ENCODE assay signal across 8 cellular contexts in genomic region chr12:92466391-92467305, GRCh38.
DNase-seq lines count a peak whose midpoint lies in the region; ATAC-seq and TF ChIP-seq lines count a peak whose summit lies in the region.

No MANE protein-coding gene starts in this region.

- TF ChIP-seq CTCF in foreskin keratinocyte (conservative IDR thresholded peaks at IDR 0.05) = no peak

- peak overlapping the region; percentile 5 for H3K27ac Mint-ChIP-seq in activated naive CD8-positive, alpha-beta T cell treated with anti-CD3 and anti-CD28 coated beads for 36 hours
- no peak overlapping the region for H3K27ac Mint-ChIP-seq in activated T-helper 1 cell treated with anti-CD3 and anti-CD28 coated beads, Interleukin-12 subunit alpha, Interleukin-12 subunit beta, Interleukin-2, Interleukin-4 antibody, amounts not matched to agents 30 ng/mL and 10 ng/mL and 1 ng/mL, durations not matched to agents 14 hours and 24 hours and 36 hours

- H3K4me3 Mint-ChIP-seq in activated naive CD8-positive, alpha-beta T cell treated with anti-CD3 and anti-CD28 coated beads for 36 hours = no peak overlapping the region
- no peak overlapping the region for H3K4me3 Mint-ChIP-seq in activated T-helper 1 cell treated with anti-CD3 and anti-CD28 coated beads, Interleukin-12 subunit alpha, Interleukin-12 subunit beta, Interleukin-2, Interleukin-4 antibody, amounts not matched to agents 30 ng/mL and 10 ng/mL and 1 ng/mL, durations not matched to agents 14 hours and 24 hours and 36 hours

- H3K27ac ChIP-seq in mucosa of rectum (ENCODE audit: low read depth in 2 of 2, low read length in 2 of 2) = peak overlapping the region; percentile 43 to 72
- H3K27ac ChIP-seq in foreskin keratinocyte = no peak overlapping the region

- intact Hi-C loops in activated T-helper 1 cell treated with anti-CD3 and anti-CD28 coated beads, Interleukin-12 subunit alpha, Interleukin-12 subunit beta, Interleukin-2, Interleukin-4 antibody, amounts not matched to agents 30 ng/mL and 10 ng/mL and 1 ng/mL, durations not matched to agents 14 hours and 24 hours and 36 hours (cut with micrococcal nuclease) = no loop called here

- no peaks in the 10 kb centered on the region for H3K9me3 ChIP-seq in mucosa of rectum (ENCODE audit: control insufficient read depth in 2 of 2, low read length in 2 of 2)

- H3K4me1 Mint-ChIP-seq in activated naive CD8-positive, alpha-beta T cell treated with anti-CD3 and anti-CD28 coated beads for 36 hours = peaks cover 49% of the 10 kb centered on the region
- H3K4me1 Mint-ChIP-seq in activated T-helper 1 cell treated with anti-CD3 and anti-CD28 coated beads, Interleukin-12 subunit alpha, Interleukin-12 subunit beta, Interleukin-2, Interleukin-4 antibody, amounts not matched to agents 30 ng/mL and 10 ng/mL and 1 ng/mL, durations not matched to agents 14 hours and 24 hours and 36 hours (ENCODE audit: low read depth) = peaks cover 39% of the 10 kb centered on the region

- DNase-seq in AG08396 (ENCODE audit: low spot score) = peak; percentile 12
- no peak for DNase-seq in activated naive CD8-positive, alpha-beta T cell treated with anti-CD3 and anti-CD28 coated beads for 36 hours
- DNase-seq in foreskin keratinocyte = no peak
- DNase-seq in activated T-helper 1 cell treated with anti-CD3 and anti-CD28 coated beads, Interleukin-12 subunit alpha, Interleukin-12 subunit beta, Interleukin-2, Interleukin-4 antibody, amounts not matched to agents 30 ng/mL and 10 ng/mL and 1 ng/mL, durations not matched to agents 14 hours and 24 hours and 36 hours (ENCODE audit: low spot score) = no peak

- ATAC-seq in GM19328 (IDR thresholded peaks at IDR 0.05; ENCODE audit: unreplicated experiment) (peak; percentile 37), HG03432 (IDR thresholded peaks at IDR 0.05; ENCODE audit: unreplicated experiment) (peak; percentile 37), foreskin keratinocyte (no peak), HG03135 (IDR thresholded peaks at IDR 0.05; ENCODE audit: unreplicated experiment) (no peak)

- no peaks in the 10 kb centered on the region for H3K27me3 Mint-ChIP-seq in activated naive CD8-positive, alpha-beta T cell treated with anti-CD3 and anti-CD28 coated beads for 36 hours
- no peaks in the 10 kb centered on the region for H3K27me3 Mint-ChIP-seq in activated T-helper 1 cell treated with anti-CD3 and anti-CD28 coated beads, Interleukin-12 subunit alpha, Interleukin-12 subunit beta, Interleukin-2, Interleukin-4 antibody, amounts not matched to agents 30 ng/mL and 10 ng/mL and 1 ng/mL, durations not matched to agents 14 hours and 24 hours and 36 hours (ENCODE audit: insufficient read depth)

- H3K27me3 ChIP-seq in mucosa of rectum (ENCODE audit: control insufficient read depth in 2 of 2, insufficient read depth in 2 of 2, low read length in 2 of 2) = no peaks in the 10 kb centered on the region
- no peaks in the 10 kb centered on the region for H3K27me3 ChIP-seq in foreskin keratinocyte

- H3K9ac ChIP-seq in mucosa of rectum (ENCODE audit: low read depth in 1 of 2, low read length in 2 of 2) = peak overlapping the region in 1 of 2 donors; percentile 3

- H3K4me1 ChIP-seq in mucosa of rectum (ENCODE audit: control insufficient read depth in 2 of 2, insufficient read depth in 2 of 2, low read length in 2 of 2) (peaks cover under 1 to 2% of the 10 kb centered on the region in 2 donors), foreskin keratinocyte (no peaks in the 10 kb centered on the region)

- no peaks in the 10 kb centered on the region for H3K36me3 ChIP-seq in mucosa of rectum (ENCODE audit: control insufficient read depth in 2 of 2, insufficient read depth in 2 of 2, low read length in 2 of 2)

- H3K4me3 ChIP-seq in mucosa of rectum (ENCODE audit: low read length in 2 of 2) = peak overlapping the region; percentile 10 to 56

- peaks cover 2% of the 10 kb centered on the region for H3K9me3 Mint-ChIP-seq in activated naive CD8-positive, alpha-beta T cell treated with anti-CD3 and anti-CD28 coated beads for 36 hours
- no peaks in the 10 kb centered on the region for H3K9me3 Mint-ChIP-seq in activated T-helper 1 cell treated with anti-CD3 and anti-CD28 coated beads, Interleukin-12 subunit alpha, Interleukin-12 subunit beta, Interleukin-2, Interleukin-4 antibody, amounts not matched to agents 30 ng/mL and 10 ng/mL and 1 ng/mL, durations not matched to agents 14 hours and 24 hours and 36 hours

- H3K36me3 Mint-ChIP-seq in activated naive CD8-positive, alpha-beta T cell treated with anti-CD3 and anti-CD28 coated beads for 36 hours = peaks cover 2% of the 10 kb centered on the region
- H3K36me3 Mint-ChIP-seq in activated T-helper 1 cell treated with anti-CD3 and anti-CD28 coated beads, Interleukin-12 subunit alpha, Interleukin-12 subunit beta, Interleukin-2, Interleukin-4 antibody, amounts not matched to agents 30 ng/mL and 10 ng/mL and 1 ng/mL, durations not matched to agents 14 hours and 24 hours and 36 hours (ENCODE audit: low read depth) = no peaks in the 10 kb centered on the region

Comparison
In these comparisons a context has a peak if more than half of its experiments do, and no peak if none do; other contexts are left out.
1. ATAC-seq: peak in GM19328 (single experiment) and HG03432 (single experiment); none in foreskin keratinocyte (single experiment) and HG03135 (single experiment).